Comparison of ENCODE assay signal across 17 cellular contexts in the genomic region with DNA sequence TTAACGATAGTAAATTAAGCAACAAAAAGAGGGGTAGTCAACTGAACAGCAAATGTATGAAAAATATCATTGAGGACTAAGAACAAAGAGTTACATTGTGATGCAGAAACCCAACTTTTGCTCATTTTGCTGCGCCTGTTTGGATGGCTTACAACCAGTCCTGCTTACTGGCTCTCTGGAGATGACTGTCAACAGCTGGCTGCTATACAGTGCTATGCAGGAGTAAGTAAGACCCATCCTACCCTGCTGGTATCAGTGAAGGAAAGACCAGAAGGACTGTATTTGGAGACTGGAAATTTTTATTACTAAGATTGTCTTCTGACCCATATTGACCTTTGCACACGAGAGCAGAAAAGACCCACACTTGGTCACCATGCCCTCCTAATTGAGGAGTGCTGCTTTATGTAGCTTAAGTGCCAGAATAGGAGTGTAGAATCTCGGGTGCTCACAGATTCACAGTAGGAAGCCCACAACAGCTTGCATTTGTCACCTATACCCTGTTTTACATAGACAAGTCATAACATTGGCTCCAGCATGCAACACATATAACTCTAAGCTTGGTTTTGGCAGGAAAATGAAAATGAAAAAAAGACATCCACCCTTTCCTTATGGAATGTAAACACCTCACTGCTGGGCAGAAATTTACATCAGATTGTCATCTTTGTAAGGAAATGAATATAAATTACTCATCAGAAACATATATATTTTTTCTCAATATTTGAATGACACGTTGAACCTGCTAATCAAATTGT.
DNase-seq lines count a peak whose midpoint lies in the region; ATAC-seq and TF ChIP-seq lines count a peak whose summit lies in the region.
"Had no signal": no experiment of that assay in that cellular context is flagged by ENCODE, and none has a peak within 500 bp of the region (broad histone marks: within the 10 kb centered on the region; RNA-seq: fewer than 3 reads in every experiment).

No MANE protein-coding gene starts in this region.

- H3K27ac Mint-ChIP-seq in nephron progenitor cell = peak overlapping the region; percentile 42
- no peak overlapping the region for H3K27ac Mint-ChIP-seq in activated CD4-positive, alpha-beta memory T cell treated with anti-CD3 and anti-CD28 coated beads for 36 hours

- no peak overlapping the region for H2AFZ ChIP-seq in PC-3 (ENCODE audit: low read length)

- H4K20me1 ChIP-seq in PC-3 (ENCODE audit: low read length) = no peaks in the 10 kb centered on the region

- H3F3A ChIP-seq in PC-3 (ENCODE audit: low read length, unreplicated experiment) = no peaks in the 10 kb centered on the region

- H3K4me1 Mint-ChIP-seq in nephron progenitor cell = peaks cover 34% of the 10 kb centered on the region
- no peaks in the 10 kb centered on the region for H3K4me1 Mint-ChIP-seq in activated CD4-positive, alpha-beta memory T cell treated with anti-CD3 and anti-CD28 coated beads for 36 hours (ENCODE audit: low read depth)

- H3K4me3 ChIP-seq in PC-3 (ENCODE audit: low read length) (no peak overlapping the region), fibroblast of pulmonary artery (replicated peaks; ENCODE audit: low read depth, low read length) (no peak overlapping the region)

- H3K36me3 Mint-ChIP-seq in nephron progenitor cell (ENCODE audit: low read depth) = no peaks in the 10 kb centered on the region
- no peaks in the 10 kb centered on the region for H3K36me3 Mint-ChIP-seq in activated CD4-positive, alpha-beta memory T cell treated with anti-CD3 and anti-CD28 coated beads for 36 hours

- no peaks in the 10 kb centered on the region for H3K79me2 ChIP-seq in PC-3 (ENCODE audit: low read length)

- H3K9me2 ChIP-seq in PC-3 (replicated peaks; ENCODE audit: low read length) = no peaks in the 10 kb centered on the region

- CTCF ChIA-PET in PC-3 (lab: Charles Lee) = no interaction called here
- CTCF ChIA-PET in activated CD4-positive, alpha-beta memory T cell treated with anti-CD3 and anti-CD28 coated beads for 36 hours (lab: Charles Lee) = no interaction called here

- H3K4me2 ChIP-seq in PC-3 (ENCODE audit: low read length) = no peak overlapping the region

- no peaks in the 10 kb centered on the region for H3K9me3 ChIP-seq in PC-3 (ENCODE audit: low read length)
- H3K9me3 ChIP-seq: BE2C, Caco-2 had no signal

- no peaks in the 10 kb centered on the region for H3K36me3 ChIP-seq in PC-3 (ENCODE audit: low read depth, low read length)
- H3K36me3 ChIP-seq: BE2C had no signal

- BruUV-seq in PC-3 (replicated peaks; lab: Mats Ljungman, UMichigan) = no TSS peak

- ATAC-seq in PC-3 (no peak), HG03039 (IDR thresholded peaks at IDR 0.05; ENCODE audit: unreplicated experiment) (no peak)
- ATAC-seq: Panc1 had no signal

- no peaks in the 10 kb centered on the region for H3K9me3 Mint-ChIP-seq in nephron progenitor cell
- peaks cover 17% of the 10 kb centered on the region for H3K9me3 Mint-ChIP-seq in activated CD4-positive, alpha-beta memory T cell treated with anti-CD3 and anti-CD28 coated beads for 36 hours

- no peaks in the 10 kb centered on the region for H3K27me3 Mint-ChIP-seq in nephron progenitor cell (ENCODE audit: low read depth, poor library complexity)
- no peaks in the 10 kb centered on the region for H3K27me3 Mint-ChIP-seq in activated CD4-positive, alpha-beta memory T cell treated with anti-CD3 and anti-CD28 coated beads for 36 hours

- DNase-seq in ELR (ENCODE audit: low read depth) (peak; percentile 7), PC-3 (peak; percentile 11), fibroblast of pulmonary artery (ENCODE audit: low read depth) (peak; percentile 3), nephron progenitor cell (no peak), DMS114 treated with DMSO at 0.1 percent for 48 hours (lab: John Stamatoyannopoulos, UW; ENCODE audit: unreplicated experiment) (no peak)
- DNase-seq in activated naive CD4-positive, alpha-beta T cell (lab: John Stamatoyannopoulos, UW) = no peak
- no peak for DNase-seq in activated CD4-positive, alpha-beta memory T cell treated with anti-CD3 and anti-CD28 coated beads for 36 hours
- DNase-seq: BE2C, Caco-2, DMS 273 treated with DMSO at 0.1 percent for 48 hours, DND-41, Karpas-422, NCI-H1417, NCI-H187 treated with DMSO at 0.1 percent for 48 hours, NCI-H2107 had no signal

- POLR2A ChIA-PET in PC-3 (lab: Charles Lee; ENCODE audit: unreplicated experiment) = no interaction called here
- POLR2A ChIA-PET in activated CD4-positive, alpha-beta memory T cell treated with anti-CD3 and anti-CD28 coated beads for 36 hours (lab: Charles Lee) = no interaction called here

- intact Hi-C loops in PC-3 (cut with micrococcal nuclease) = no loop called here
- intact Hi-C loops in activated CD4-positive, alpha-beta memory T cell treated with anti-CD3 and anti-CD28 coated beads for 36 hours (cut with micrococcal nuclease) = no loop called here

- H3K9ac ChIP-seq in PC-3 (ENCODE audit: low read length) = no peak overlapping the region

- no peak overlapping the region for H3K4me3 Mint-ChIP-seq in nephron progenitor cell
- no peak overlapping the region for H3K4me3 Mint-ChIP-seq in activated CD4-positive, alpha-beta memory T cell treated with anti-CD3 and anti-CD28 coated beads for 36 hours

- no peak for TF ChIP-seq CTCF in PC-3 (conservative IDR thresholded peaks at IDR 0.05; ENCODE audit: low read depth, low read length)
- TF ChIP-seq CTCF in fibroblast of pulmonary artery (IDR thresholded peaks at IDR 0.05; ENCODE audit: low read length, missing control alignments) = no peak
- no peak for TF ChIP-seq CTCF in nephron progenitor cell (IDR thresholded peaks at IDR 0.05)

- no peak overlapping the region for H3K27ac ChIP-seq in PC-3 (ENCODE audit: low read length)

- no peaks in the 10 kb centered on the region for H3K27me3 ChIP-seq in PC-3 (ENCODE audit: low read length)
- H3K27me3 ChIP-seq: BE2C had no signal

- no peaks in the 10 kb centered on the region for H3K4me1 ChIP-seq in PC-3 (ENCODE audit: insufficient read depth, low read length)
- H3K4me1 ChIP-seq: BE2C, Caco-2 had no signal

Comparison
In these comparisons a context has a peak if more than half of its experiments do, and no peak if none do; other contexts are left out.
1. DNase-seq: peak in ELR (single experiment), PC-3 (single experiment) and fibroblast of pulmonary artery (single experiment); none in nephron progenitor cell (single experiment), DMS114 treated with DMSO at 0.1 percent for 48 hours (single experiment), activated naive CD4-positive, alpha-beta T cell (0 of 4) and activated CD4-positive, alpha-beta memory T cell treated with anti-CD3 and anti-CD28 coated beads for 36 hours (single experiment).